7 cellular contexts compared by ENCODE assay signal in the genomic region with DNA sequence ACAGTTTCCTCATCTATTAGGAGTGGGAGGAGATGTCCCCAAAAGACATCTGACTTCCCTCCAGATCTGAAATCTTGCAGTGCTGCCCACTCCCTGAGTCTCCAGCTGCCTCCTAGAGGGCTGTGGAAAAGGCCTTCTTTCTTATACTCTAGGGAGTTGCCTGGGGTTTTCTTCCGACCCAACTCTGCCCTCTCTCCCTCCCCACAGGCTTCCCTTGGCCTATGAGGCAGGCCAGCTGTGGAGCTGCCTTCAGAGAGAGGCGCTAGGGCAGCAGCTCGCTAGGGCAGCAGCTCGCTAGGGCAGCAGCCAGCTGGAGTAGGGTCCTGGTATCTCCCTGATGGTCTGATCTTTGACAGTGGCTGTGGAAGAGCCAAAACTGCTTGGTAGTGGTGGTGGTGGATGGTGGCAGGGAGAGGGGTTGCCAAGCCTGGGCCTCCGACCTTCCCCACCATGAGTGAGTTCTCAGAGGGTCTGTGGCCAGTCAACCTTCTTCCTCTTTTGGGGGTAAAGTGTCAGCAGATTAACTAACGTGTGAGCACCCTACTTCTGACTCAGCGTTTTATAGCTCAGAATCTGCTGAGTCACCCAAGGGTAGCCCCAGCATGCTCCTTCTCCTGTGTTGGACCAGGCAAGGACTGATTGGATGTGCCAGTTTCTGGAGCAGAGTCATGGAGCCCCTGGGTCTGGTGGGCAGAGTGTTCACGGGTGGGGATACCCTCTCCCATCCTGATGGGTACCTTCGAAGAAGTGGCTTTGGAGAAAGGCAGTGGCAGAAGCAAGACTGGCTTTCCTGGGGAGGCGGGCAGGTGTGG. TPM values are rescaled to one million over a fixed set of nuclear protein-coding genes. Genes with fewer than 3 reads are reported as not detected.
DNase-seq lines count a peak whose midpoint lies in the region; ATAC-seq and TF ChIP-seq lines count a peak whose summit lies in the region.

No MANE protein-coding gene starts in this region.

- TF ChIP-seq POLR2A in Raji (IDR thresholded peaks at IDR 0.05; ENCODE audit: insufficient read depth, low read depth, low read length) = 0 out of 2 replicates have a peak, but pooled peaks have one; percentile 15

- peak overlapping the region in 1 of 3 donors; percentile 45 for H3K9ac ChIP-seq in skeletal muscle tissue (ENCODE audit: low read depth in 1 of 3, low read length in 3 of 3)

- H3K4me1 ChIP-seq in skeletal muscle tissue (ENCODE audit: control insufficient read depth in 3 of 3, insufficient read depth in 3 of 3, low read length in 3 of 3) = peaks cover 58 to 64% (median 60%) of the 10 kb centered on the region in 3 donors

- H3K4me3 ChIP-seq in fibroblast of villous mesenchyme (ENCODE audit: low read depth, low read length) = no peak overlapping the region
- H3K4me3 ChIP-seq in skeletal muscle tissue (ENCODE audit: low read length in 3 of 3) = peak overlapping the region in 1 of 3 donors; percentile 28

- H3K9me3 ChIP-seq in skeletal muscle tissue (ENCODE audit: control insufficient read depth in 3 of 3, low read length in 3 of 3) = no peaks in the 10 kb centered on the region

- no peak for ATAC-seq in HG03378 (IDR thresholded peaks at IDR 0.05; ENCODE audit: unreplicated experiment)
- ATAC-seq in HG03135 (IDR thresholded peaks at IDR 0.05; ENCODE audit: unreplicated experiment) = no peak

- peak overlapping the region; percentile 59 for H3K27ac ChIP-seq in skeletal muscle tissue (ENCODE audit: low read depth, low read length)

- no peaks in the 10 kb centered on the region for H3K27me3 ChIP-seq in skeletal muscle tissue (ENCODE audit: control insufficient read depth in 3 of 3, insufficient read depth in 3 of 3, low read length in 3 of 3)

- H3K36me3 ChIP-seq in skeletal muscle tissue (ENCODE audit: control insufficient read depth in 3 of 3, insufficient read depth in 3 of 3, low read length in 3 of 3) = peaks cover 0 to 5% (median 0%) of the 10 kb centered on the region in 3 donors

- peak; percentile 31 for DNase-seq in HCEC 1CT
- DNase-seq in fibroblast of villous mesenchyme (ENCODE audit: low read depth) = peak; percentile 55
- DNase-seq in epidermal melanocyte (ENCODE audit: insufficient read length, low spot score) = no peak

- TF ChIP-seq CTCF in fibroblast of villous mesenchyme (IDR thresholded peaks at IDR 0.05; ENCODE audit: insufficient read depth, low read depth, low read length) = no peak

RNA-seq across cellular contexts. Expression of gene SLC48A1, which starts 2.3 kb away (rescaled TPM):
- 10.6 and 19.4 TPM in 2 replicates for total RNA-seq in fibroblast of villous mesenchyme
- 7.8 TPM for total RNA-seq in skeletal muscle tissue

RNA-seq across cellular contexts. Expression of gene RAPGEF3, which starts 16.6 kb away (rescaled TPM):
- total RNA-seq in fibroblast of villous mesenchyme (3.2 and 9.1 TPM in 2 replicates), skeletal muscle tissue (8.4 TPM)

RNA-seq across cellular contexts. Expression of gene HDAC7, which starts 44.4 kb away (rescaled TPM):
- total RNA-seq in fibroblast of villous mesenchyme = 39.9 and 47.9 TPM in 2 replicates
- 21.4 TPM for total RNA-seq in skeletal muscle tissue

RNA-seq across cellular contexts. Expression of gene ENDOU, which starts 50.0 kb away (rescaled TPM):
- not detected in 2 replicates for total RNA-seq in fibroblast of villous mesenchyme
- total RNA-seq in skeletal muscle tissue = 1.0 TPM
